In the genomic region with DNA sequence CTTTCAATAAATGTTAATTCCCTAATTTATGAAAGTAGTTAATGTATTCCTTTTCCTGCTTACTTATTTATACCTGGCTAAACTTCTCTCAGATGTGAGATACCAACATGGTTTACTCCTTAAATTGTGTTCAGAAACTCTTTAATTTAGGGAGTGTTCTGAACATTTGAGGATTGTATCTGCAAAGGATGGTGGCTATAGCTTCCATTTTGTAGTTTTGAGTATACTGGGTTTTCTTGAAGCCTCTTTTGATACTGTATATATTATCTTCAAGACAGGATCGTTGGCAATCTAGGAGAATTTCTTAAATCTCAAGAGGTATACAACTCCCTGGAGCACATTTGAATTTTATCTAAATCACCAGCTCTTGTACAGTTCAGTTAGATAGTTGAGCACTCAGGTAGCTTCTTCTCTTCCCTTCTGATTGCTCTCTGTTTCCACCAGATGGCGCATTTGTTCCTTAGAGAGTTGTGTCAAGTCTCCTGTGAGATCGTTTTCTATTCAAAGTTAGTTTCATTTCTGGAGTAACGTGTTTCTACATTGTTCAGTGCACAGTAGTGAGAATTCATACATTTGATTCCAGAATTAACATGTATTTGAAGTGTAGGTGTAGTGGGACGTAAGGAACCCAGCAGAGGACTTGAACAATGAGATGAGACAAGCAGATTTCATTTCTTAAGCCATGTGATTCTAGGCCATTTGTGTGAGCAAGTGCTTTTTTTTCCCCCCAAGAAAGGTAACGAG, we compare ENCODE assay signal across 8 cellular contexts.
DNase-seq lines count a peak whose midpoint lies in the region; ATAC-seq and TF ChIP-seq lines count a peak whose summit lies in the region.
"Not testable (repeated sequence)": the region's sequence is repeated elsewhere in the genome, so short reads cannot be mapped to it uniquely, and the experiment has no call there.

No MANE protein-coding gene starts in this region.

- H3K27ac ChIP-seq in left lung, result not testable (repeated sequence)

- peak; percentile 86 for ATAC-seq in GM21367 (IDR thresholded peaks at IDR 0.05; ENCODE audit: unreplicated experiment)
- ATAC-seq in HG03575 (IDR thresholded peaks at IDR 0.05; ENCODE audit: extremely low read depth, insufficient number of reproducible peaks, low FRiP score, unreplicated experiment), result peak; percentile 54
- ATAC-seq in left lung, result peak; percentile 93

- peak; percentile 44 to 51 for TF ChIP-seq CTCF in left lung (IDR thresholded peaks at IDR 0.05)

- peaks cover 0 to 42% of the 10 kb centered on the region in 2 donors for H3K36me3 ChIP-seq in left lung

- DNase-seq in DMS 273 (lab: John Stamatoyannopoulos, UW; ENCODE audit: unreplicated experiment) (peak; percentile 84), NCI-H748 (lab: John Stamatoyannopoulos, UW; ENCODE audit: unreplicated experiment) (peak; percentile 52), dermis blood vessel endothelial cell (peak; percentile 56)
- DNase-seq in activated CD4-positive, alpha-beta T cell treated with anti-CD3 and anti-CD28 coated beads for 4 hours, result peak; percentile 28 to 48
- DNase-seq in left lung, result not testable (repeated sequence)
- DNase-seq in stimulated activated CD8-positive, alpha-beta memory T cell treated with anti-CD3 and anti-CD28 coated beads, Interleukin-15, amount 100 ng/mL, for 1 hour (ENCODE audit: low read depth), result peak; percentile 21

- H3K9me3 ChIP-seq in left lung, result not testable (repeated sequence)

- H3K27me3 ChIP-seq in left lung, result not testable (repeated sequence)

- H3K4me3 ChIP-seq in left lung, result not testable (repeated sequence)

- intact Hi-C loops in left lung (cut with DNase I), result not testable (repeated sequence)

- H3K4me1 ChIP-seq in left lung, result not testable (repeated sequence)
